In the genomic region with DNA sequence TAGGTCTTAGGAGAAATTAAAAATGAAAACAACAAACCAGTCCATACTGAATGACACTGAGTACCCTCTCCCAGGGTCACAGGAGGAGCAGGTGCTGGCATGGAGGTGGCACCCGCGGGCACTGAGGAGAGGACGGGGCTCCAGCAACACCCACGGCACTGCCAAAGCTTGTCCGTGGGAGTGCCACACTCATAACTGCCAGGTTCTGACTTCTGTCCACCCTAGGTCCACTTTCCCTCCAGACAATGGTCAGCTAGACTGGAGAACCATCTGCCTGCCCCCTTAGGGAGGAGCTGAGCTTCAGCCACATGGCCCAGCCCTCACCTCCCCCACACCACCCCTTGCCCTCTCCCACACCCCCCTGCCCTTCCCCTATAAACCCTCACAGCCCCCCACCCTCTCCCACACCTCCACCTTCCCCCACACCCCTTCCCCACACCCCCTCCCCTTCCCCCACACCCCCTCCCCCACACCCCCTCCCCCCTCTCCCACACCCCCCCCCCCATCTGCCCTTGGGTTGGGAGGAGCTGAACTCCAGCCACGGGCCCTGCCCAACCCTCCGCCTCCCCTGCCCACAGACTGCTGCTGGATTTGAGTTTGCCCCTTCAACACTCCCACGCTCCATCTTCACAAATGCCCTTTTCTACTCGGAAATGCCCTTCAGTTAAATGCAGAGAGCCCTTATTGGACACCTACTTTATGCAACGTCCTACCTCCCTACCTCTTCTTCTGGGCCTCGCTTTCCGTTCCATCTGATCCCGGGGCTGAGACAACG, we compare ENCODE assay signal across 26 cellular contexts.
DNase-seq lines count a peak whose midpoint lies in the region; ATAC-seq and TF ChIP-seq lines count a peak whose summit lies in the region.
"Had no signal": no experiment of that assay in that cellular context is flagged by ENCODE, and none has a peak within 500 bp of the region (broad histone marks: within the 10 kb centered on the region; RNA-seq: fewer than 3 reads in every experiment).

No MANE protein-coding gene starts in this region.

- no peak overlapping the region for H3K4me3 ChIP-seq in Karpas-422 (ENCODE audit: low read length)
- no peak overlapping the region for H3K4me3 ChIP-seq in sigmoid colon
- H3K4me3 ChIP-seq: GM23338, skin epidermis had no signal

- 80 to 84% methylated on average over 14 of the region's 14 CpGs for WGBS in sigmoid colon, 2 donors

- no peaks in the 10 kb centered on the region for H3K4me1 ChIP-seq in Karpas-422 (ENCODE audit: low read length)
- H3K4me1 ChIP-seq in sigmoid colon, result no peaks in the 10 kb centered on the region

- H3K4me1 Mint-ChIP-seq in nephron progenitor cell, result peaks cover 29% of the 10 kb centered on the region
- H3K4me1 Mint-ChIP-seq: CD14-positive monocyte; naive thymus-derived CD4-positive, alpha-beta T cell; stimulated activated naive B cell treated with anti-CD40 and anti-IgM and Interleukin-4, amounts not matched to agents 10 μg/mL and 1 μg/mL and 100 μg/mL, for 72 hours had no signal

- intact Hi-C loops in sigmoid colon (cut with DNase I), result no loop called here

- H3K27me3 Mint-ChIP-seq in nephron progenitor cell (ENCODE audit: low read depth, poor library complexity), result peaks cover 5% of the 10 kb centered on the region

- H3K27me3 ChIP-seq in Karpas-422 (ENCODE audit: low read length), result no peaks in the 10 kb centered on the region
- H3K27me3 ChIP-seq in sigmoid colon, result peaks cover 0 to 26% (median 12%) of the 10 kb centered on the region in 3 donors

- H4K20me1 ChIP-seq in Karpas-422 (ENCODE audit: insufficient read depth, low read depth, low read length), result no peaks in the 10 kb centered on the region

- no peak overlapping the region for H3K4me3 Mint-ChIP-seq in nephron progenitor cell
- H3K4me3 Mint-ChIP-seq: activated CD8-positive, alpha-beta T cell treated with anti-CD3 and anti-CD28 coated beads for 36 hours; activated T-helper 17 cell treated with anti-CD3 and anti-CD28 coated beads, Interleukin-2, amount 50 U/mL, for 72 hours; CD14-positive monocyte; GM23338; naive thymus-derived CD4-positive, alpha-beta T cell; stimulated activated naive B cell treated with anti-CD40 and anti-IgM and Interleukin-4, amounts not matched to agents 10 μg/mL and 1 μg/mL and 100 μg/mL, for 72 hours had no signal

- no peaks in the 10 kb centered on the region for H3K79me2 ChIP-seq in Karpas-422 (ENCODE audit: low read length)

- H3K36me3 ChIP-seq in Karpas-422 (ENCODE audit: insufficient read depth, low read length), result no peaks in the 10 kb centered on the region
- no peaks in the 10 kb centered on the region for H3K36me3 ChIP-seq in sigmoid colon

- no peak for TF ChIP-seq CTCF in sigmoid colon (IDR thresholded peaks at IDR 0.05)
- TF ChIP-seq CTCF in nephron progenitor cell (IDR thresholded peaks at IDR 0.05), result no peak

- H3K9me3 ChIP-seq in Karpas-422 (ENCODE audit: low read length), result no peaks in the 10 kb centered on the region
- no peaks in the 10 kb centered on the region for H3K9me3 ChIP-seq in sigmoid colon

- DNase-seq in activated gamma-delta T cell treated with Interleukin-2 at 50 U/mL for 16 hours (peak; percentile 0), activated gamma-delta T cell (lab: John Stamatoyannopoulos, UW) (no peak), Karpas-422 (peak; percentile 23), left lobe of liver (ENCODE audit: low spot score) (peak; percentile 18), sigmoid colon (peak; percentile 21), NCI-H446 treated with DMSO at 0.1 percent for 48 hours (lab: John Stamatoyannopoulos, UW) (no peak), nephron progenitor cell (no peak), RPMI8226 (no peak)
- DNase-seq: activated CD4-positive, alpha-beta T cell treated with anti-CD3 and anti-CD28 coated beads for 1 hour; activated CD8-positive, alpha-beta T cell treated with anti-CD3 and anti-CD28 coated beads for 36 hours; central memory CD4-positive, alpha-beta T cell; DND-41; GF-D8; KG1; MM.1S; NCI-H1105 treated with DMSO at 0.1 percent for 48 hours; NCI-H187 treated with DMSO at 0.1 percent for 48 hours; NCI-H526; occipital lobe; stimulated activated naive B cell treated with anti-CD40 and anti-IgM and Interleukin-4, amounts not matched to agents 10 μg/mL and 1 μg/mL and 100 μg/mL, for 72 hours; T-helper 2 cell had no signal

- no peak overlapping the region for H3K27ac Mint-ChIP-seq in nephron progenitor cell
- H3K27ac Mint-ChIP-seq: activated CD8-positive, alpha-beta T cell treated with anti-CD3 and anti-CD28 coated beads for 36 hours; activated T-helper 17 cell treated with anti-CD3 and anti-CD28 coated beads, Interleukin-2, amount 50 U/mL, for 72 hours; stimulated activated naive B cell treated with anti-CD40 and anti-IgM and Interleukin-4, amounts not matched to agents 10 μg/mL and 1 μg/mL and 100 μg/mL, for 72 hours had no signal

- H3K9me2 ChIP-seq in Karpas-422 (replicated peaks; ENCODE audit: insufficient read depth, low read length), result no peaks in the 10 kb centered on the region

- no peaks in the 10 kb centered on the region for H3K36me3 Mint-ChIP-seq in nephron progenitor cell (ENCODE audit: low read depth)
- H3K36me3 Mint-ChIP-seq: CD14-positive monocyte; naive thymus-derived CD4-positive, alpha-beta T cell; stimulated activated naive B cell treated with anti-CD40 and anti-IgM and Interleukin-4, amounts not matched to agents 10 μg/mL and 1 μg/mL and 100 μg/mL, for 72 hours had no signal

- no peak overlapping the region for H2AFZ ChIP-seq in Karpas-422 (ENCODE audit: low read length)
- H2AFZ ChIP-seq: GM23338 had no signal

- no peaks in the 10 kb centered on the region for H3K9me3 Mint-ChIP-seq in nephron progenitor cell
- H3K9me3 Mint-ChIP-seq: activated CD8-positive, alpha-beta T cell treated with anti-CD3 and anti-CD28 coated beads for 36 hours; activated T-helper 17 cell treated with anti-CD3 and anti-CD28 coated beads, Interleukin-2, amount 50 U/mL, for 72 hours; GM23338; naive thymus-derived CD4-positive, alpha-beta T cell; stimulated activated naive B cell treated with anti-CD40 and anti-IgM and Interleukin-4, amounts not matched to agents 10 μg/mL and 1 μg/mL and 100 μg/mL, for 72 hours had no signal

- no peak for TF ChIP-seq EP300 in sigmoid colon (IDR thresholded peaks at IDR 0.05)

- H3K27ac ChIP-seq in Karpas-422 (ENCODE audit: low read length), result no peak overlapping the region
- no peak overlapping the region for H3K27ac ChIP-seq in sigmoid colon
- H3K27ac ChIP-seq: skin epidermis had no signal

- H3K4me2 ChIP-seq in Karpas-422 (ENCODE audit: low read depth, low read length, poor library complexity, severe bottlenecking), result no peak overlapping the region
- H3K4me2 ChIP-seq: GM23338 had no signal

- H3K9ac ChIP-seq in Karpas-422 (ENCODE audit: low read length), result no peak overlapping the region

- no peak for ATAC-seq in left lobe of liver
- ATAC-seq: activated CD8-positive, alpha-beta T cell treated with anti-CD3 and anti-CD28 coated beads for 36 hours; activated T-helper 17 cell treated with anti-CD3 and anti-CD28 coated beads, Interleukin-2, amount 50 U/mL, for 72 hours; GM23338; naive thymus-derived CD4-positive, alpha-beta T cell; stimulated activated naive B cell treated with anti-CD40 and anti-IgM and Interleukin-4, amounts not matched to agents 10 μg/mL and 1 μg/mL and 100 μg/mL, for 72 hours had no signal

- no peak for TF ChIP-seq POLR2A in sigmoid colon (IDR thresholded peaks at IDR 0.05)

Comparison
In these comparisons a context has a peak if more than half of its experiments do, and no peak if none do; other contexts are left out.
1. DNase-seq: peak in activated gamma-delta T cell treated with Interleukin-2 at 50 U/mL for 16 hours (single experiment), Karpas-422 (single experiment), left lobe of liver (single experiment) and sigmoid colon (single experiment); none in activated gamma-delta T cell (single experiment), NCI-H446 treated with DMSO at 0.1 percent for 48 hours (single experiment), nephron progenitor cell (single experiment) and RPMI8226 (single experiment).